Comparison of ENCODE assay signal across 2 cellular contexts in the genomic region with DNA sequence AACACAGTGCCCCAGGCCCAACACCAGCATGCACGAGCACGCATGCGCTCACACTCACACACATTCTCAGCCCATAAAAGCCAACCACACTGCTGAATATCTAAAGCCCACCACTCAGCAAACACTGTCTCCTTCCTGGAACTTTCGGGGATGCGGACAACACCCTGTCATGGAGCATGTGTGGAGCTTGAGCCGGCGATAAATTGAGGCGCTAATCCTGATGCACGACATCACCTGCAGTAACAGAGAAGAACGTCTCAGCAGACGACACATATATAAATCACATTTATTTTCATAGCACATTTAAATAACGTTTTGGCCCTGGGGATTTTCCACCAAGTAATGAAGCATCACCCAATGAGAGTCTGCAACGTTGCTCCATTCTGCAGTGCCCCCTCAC.
TF ChIP-seq lines count a peak whose summit lies in the region.

No MANE protein-coding gene starts in this region.

TF ChIP-seq in HEK293, 187 proteins besides CTCF, POLR2A, EP300 and RAD21 (continued from another document):
- no peak for TF ChIP-seq PRDM2 (tag by site-specific recombination; IDR thresholded peaks at IDR 0.05; ENCODE audit: borderline replicate concordance)
- no peak for TF ChIP-seq ZXDB (tag by site-specific recombination; IDR thresholded peaks at IDR 0.05)
- TF ChIP-seq, protein P1, sequence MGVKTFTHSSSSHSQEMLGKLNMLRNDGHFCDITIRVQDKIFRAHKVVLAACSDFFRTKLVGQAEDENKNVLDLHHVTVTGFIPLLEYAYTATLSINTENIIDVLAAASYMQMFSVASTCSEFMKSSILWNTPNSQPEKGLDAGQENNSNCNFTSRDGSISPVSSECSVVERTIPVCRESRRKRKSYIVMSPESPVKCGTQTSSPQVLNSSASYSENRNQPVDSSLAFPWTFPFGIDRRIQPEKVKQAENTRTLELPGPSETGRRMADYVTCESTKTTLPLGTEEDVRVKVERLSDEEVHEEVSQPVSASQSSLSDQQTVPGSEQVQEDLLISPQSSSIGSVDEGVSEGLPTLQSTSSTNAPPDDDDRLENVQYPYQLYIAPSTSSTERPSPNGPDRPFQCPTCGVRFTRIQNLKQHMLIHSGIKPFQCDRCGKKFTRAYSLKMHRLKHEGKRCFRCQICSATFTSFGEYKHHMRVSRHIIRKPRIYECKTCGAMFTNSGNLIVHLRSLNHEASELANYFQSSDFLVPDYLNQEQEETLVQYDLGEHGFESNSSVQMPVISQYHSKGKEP (tag by site-specific recombination; IDR thresholded peaks at IDR 0.05): 0 out of 2 replicates have a peak, but pooled peaks have one; percentile 40
- TF ChIP-seq, protein P2, sequence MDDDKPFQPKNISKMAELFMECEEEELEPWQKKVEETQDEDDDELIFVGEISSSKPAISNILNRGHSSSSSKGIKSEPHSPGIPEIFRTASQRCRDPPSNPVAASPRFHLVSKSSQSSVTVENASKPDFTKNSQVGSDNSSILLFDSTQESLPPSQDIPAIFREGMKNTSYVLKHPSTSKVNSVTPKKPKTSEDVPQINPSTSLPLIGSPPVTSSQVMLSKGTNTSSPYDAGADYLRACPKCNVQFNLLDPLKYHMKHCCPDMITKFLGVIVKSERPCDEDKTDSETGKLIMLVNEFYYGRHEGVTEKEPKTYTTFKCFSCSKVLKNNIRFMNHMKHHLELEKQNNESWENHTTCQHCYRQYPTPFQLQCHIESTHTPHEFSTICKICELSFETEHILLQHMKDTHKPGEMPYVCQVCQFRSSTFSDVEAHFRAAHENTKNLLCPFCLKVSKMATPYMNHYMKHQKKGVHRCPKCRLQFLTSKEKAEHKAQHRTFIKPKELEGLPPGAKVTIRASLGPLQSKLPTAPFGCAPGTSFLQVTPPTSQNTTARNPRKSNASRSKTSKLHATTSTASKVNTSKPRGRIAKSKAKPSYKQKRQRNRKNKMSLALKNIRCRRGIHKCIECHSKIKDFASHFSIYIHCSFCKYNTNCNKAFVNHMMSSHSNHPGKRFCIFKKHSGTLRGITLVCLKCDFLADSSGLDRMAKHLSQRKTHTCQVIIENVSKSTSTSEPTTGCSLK (tag by site-specific recombination; IDR thresholded peaks at IDR 0.05): no peak

TF ChIP-seq in SK-N-SH treated with all-trans-retinoic acid at 6 μM for 48 hours, 23 proteins besides CTCF, POLR2A, EP300 and RAD21 (continued from another document):
- TF ChIP-seq, protein P3, sequence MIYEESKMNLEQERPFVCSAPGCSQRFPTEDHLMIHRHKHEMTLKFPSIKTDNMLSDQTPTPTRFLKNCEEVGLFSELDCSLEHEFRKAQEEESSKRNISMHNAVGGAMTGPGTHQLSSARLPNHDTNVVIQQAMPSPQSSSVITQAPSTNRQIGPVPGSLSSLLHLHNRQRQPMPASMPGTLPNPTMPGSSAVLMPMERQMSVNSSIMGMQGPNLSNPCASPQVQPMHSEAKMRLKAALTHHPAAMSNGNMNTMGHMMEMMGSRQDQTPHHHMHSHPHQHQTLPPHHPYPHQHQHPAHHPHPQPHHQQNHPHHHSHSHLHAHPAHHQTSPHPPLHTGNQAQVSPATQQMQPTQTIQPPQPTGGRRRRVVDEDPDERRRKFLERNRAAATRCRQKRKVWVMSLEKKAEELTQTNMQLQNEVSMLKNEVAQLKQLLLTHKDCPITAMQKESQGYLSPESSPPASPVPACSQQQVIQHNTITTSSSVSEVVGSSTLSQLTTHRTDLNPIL (CRISPR knock-in tag; IDR thresholded peaks at IDR 0.05; ENCODE audit: low read depth): no peak
- TF ChIP-seq ARNTL (CRISPR knock-in tag; IDR thresholded peaks at IDR 0.05; ENCODE audit: borderline replicate concordance, low read depth): no peak
